Comparison of ENCODE assay signal across 23 cellular contexts in genomic region chr4:118177121-118177520, GRCh38.
DNase-seq lines count a peak whose midpoint lies in the region; ATAC-seq and TF ChIP-seq lines count a peak whose summit lies in the region.
"Had no signal": no experiment of that assay in that cellular context is flagged by ENCODE, and none has a peak within 500 bp of the region (broad histone marks: within the 10 kb centered on the region; RNA-seq: fewer than 3 reads in every experiment).

No MANE protein-coding gene starts in this region.

- peaks cover 48% of the 10 kb centered on the region for H3K9me3 ChIP-seq in KOPT-K1 (ENCODE audit: insufficient read depth, low read length, poor library complexity, severe bottlenecking)
- H3K9me3 ChIP-seq: BLaER1 treated with 17β-estradiol and CSF1 and Interleukin-3, amounts not matched to agents 10 nM and 100 nM; SJSA1 had no signal

- H3K4me3 ChIP-seq in AG10803 (ENCODE audit: low read length), result no peak overlapping the region
- H3K4me3 ChIP-seq: BLaER1 treated with 17β-estradiol and CSF1 and Interleukin-3, amounts not matched to agents 10 nM and 100 nM; SJSA1 had no signal

- H3K36me3 ChIP-seq in KOPT-K1 (ENCODE audit: insufficient read depth, low read length), result peaks cover 45% of the 10 kb centered on the region
- H3K36me3 ChIP-seq: BLaER1 treated with 17β-estradiol and CSF1 and Interleukin-3, amounts not matched to agents 10 nM and 100 nM; SJSA1 had no signal

- peak overlapping the region; percentile 98 for H3K27ac ChIP-seq in KOPT-K1 (ENCODE audit: low read depth, low read length, poor library complexity, severe bottlenecking)
- H3K27ac ChIP-seq: BLaER1 treated with 17β-estradiol and CSF1 and Interleukin-3, amounts not matched to agents 10 nM and 100 nM; SJSA1 had no signal

- peak; percentile 17 for DNase-seq in AG10803 (ENCODE audit: low read depth)
- peak; percentile 58 for DNase-seq in ELR (ENCODE audit: low read depth)
- peak; percentile 33 for DNase-seq in fibroblast of peridontal ligament (ENCODE audit: extremely low read depth)
- no peak for DNase-seq in NCI-H1092 (lab: John Stamatoyannopoulos, UW)
- no peak for DNase-seq in cerebellar cortex (ENCODE audit: low spot score)
- DNase-seq in left lobe of liver (ENCODE audit: low spot score), result no peak
- DNase-seq: AML-193; CD4-positive, alpha-beta T cell; DMS53; H7; Kasumi-1; NCI-H1105; NCI-H1436 treated with DMSO at 0.1 percent for 48 hours; NCI-H187 treated with DMSO at 0.1 percent for 48 hours; NCI-H2107; NCI-H524; NCI-H748 treated with DMSO at 0.1 percent for 48 hours; PC-3; T-helper 1 cell had no signal

- ATAC-seq in left lobe of liver, result no peak
- ATAC-seq: PC-3, Right ventricle myocardium inferior had no signal

- TF ChIP-seq CTCF in AG10803 (conservative IDR thresholded peaks at IDR 0.05; ENCODE audit: low read length), result no peak

Comparison
In these comparisons a context has a peak if more than half of its experiments do, and no peak if none do; other contexts are left out.
1. DNase-seq: peak in AG10803 (single experiment), ELR (single experiment) and fibroblast of peridontal ligament (single experiment); none in NCI-H1092 (single experiment), cerebellar cortex (single experiment) and left lobe of liver (single experiment).